19 cellular contexts compared by ENCODE assay signal in genomic region chr2:37684809-37685208, GRCh38. TPM values are rescaled to one million over a fixed set of nuclear protein-coding genes. Genes with fewer than 3 reads are reported as not detected.
DNase-seq lines count a peak whose midpoint lies in the region; ATAC-seq, FAIRE-seq and TF ChIP-seq lines count a peak whose summit lies in the region.
"Had no signal": no experiment of that assay in that cellular context is flagged by ENCODE, and none has a peak within 500 bp of the region (broad histone marks: within the 10 kb centered on the region; RNA-seq: fewer than 3 reads in every experiment).

No MANE protein-coding gene starts in this region.

- 0% methylated on average over 4 of the region's 4 CpGs for WGBS in GM12878 (ENCODE audit: insufficient coverage, insufficient replicate concordance, low lambda C conversion rate, missing lambda C conversion rate)

- H3K9ac ChIP-seq in OCI-LY3 (ENCODE audit: low read length) (no peak overlapping the region), GM12878 (ENCODE audit: control insufficient read depth, insufficient read depth, low read length) (no peak overlapping the region)
- H3K9ac ChIP-seq: BLaER1 had no signal

- H3K36me3 ChIP-seq in OCI-LY3 (replicated peaks; ENCODE audit: low read depth, low read length): no peaks in the 10 kb centered on the region
- no peaks in the 10 kb centered on the region for H3K36me3 ChIP-seq in GM12878 (ENCODE audit: control insufficient read depth in 2 of 2, insufficient read depth in 2 of 2, low read length in 1 of 2)
- H3K36me3 ChIP-seq: BLaER1 had no signal

- H3K27ac ChIP-seq in CD4-positive, alpha-beta T cell (ENCODE audit: low read depth, low read length): no peak overlapping the region
- no peak overlapping the region for H3K27ac ChIP-seq in OCI-LY3 (ENCODE audit: low read length)
- H3K27ac ChIP-seq in GM12878 (ENCODE audit: control insufficient read depth, insufficient read depth): no peak overlapping the region
- H3K27ac ChIP-seq: BLaER1 had no signal

- intact Hi-C loops in CD4-positive, alpha-beta T cell (cut with DNase I, micrococcal nuclease): no loop called here
- intact Hi-C loops in GM12878 (cut with micrococcal nuclease; ENCODE audit: unreplicated experiment) (no loop called here), left ventricle myocardium superior (cut with micrococcal nuclease) (no loop called here)

- RAD21 ChIA-PET in GM12878 (lab: Charles Lee; ENCODE audit: unreplicated experiment): interaction anchor here (0.9 kb wide), 1 partner anchor 9 kb away, joined by 4 read pairs; no protein-coding TSS in a partner anchor

- FAIRE-seq in GM12878 (lab: Jason Lieb, UNC) (no peak), H54 (lab: Jason Lieb, UNC) (no peak)
- FAIRE-seq: D721Med had no signal

- TF ChIP-seq CTCF in CD4-positive, alpha-beta T cell (IDR thresholded peaks at IDR 0.05): no peak
- TF ChIP-seq CTCF in OCI-LY3 (IDR thresholded peaks at IDR 0.05; ENCODE audit: low read depth, low read length) (no peak), GM12878 (IDR thresholded peaks at IDR 0.05 in 2 of 3, conservative IDR thresholded peaks at IDR 0.05 in 1 of 3; ENCODE audit: control insufficient read depth in 2 of 3, extremely low read depth in 1 of 3, insufficient read depth in 1 of 3, low read depth in 3 of 3, low read length in 3 of 3) (no peak)

- H3K4me1 Mint-ChIP-seq in activated naive CD8-positive, alpha-beta T cell (ENCODE audit: low read depth): peaks cover 41% of the 10 kb centered on the region
- H3K4me1 Mint-ChIP-seq in activated naive CD8-positive, alpha-beta T cell treated with anti-CD3 and anti-CD28 coated beads, Interleukin-2, amount 50 U/mL, for 24 hours: peaks cover 43% of the 10 kb centered on the region
- peaks cover 33% of the 10 kb centered on the region for H3K4me1 Mint-ChIP-seq in CD4-positive, alpha-beta T cell (ENCODE audit: low read depth)

- POLR2A ChIA-PET in CD4-positive, alpha-beta T cell (lab: Charles Lee): interaction anchor here (1.4 to 4.9 kb wide), 2 partner anchors 14 to 60 kb away, joined by 3 to 51 read pairs; partner anchors contain the start of gene CDC42EP3
- POLR2A ChIA-PET in GM12878 (lab: Charles Lee): no interaction called here

- H4K20me1 ChIP-seq in OCI-LY3 (ENCODE audit: insufficient read depth, low read length): no peaks in the 10 kb centered on the region
- H4K20me1 ChIP-seq in GM12878 (ENCODE audit: control insufficient read depth, insufficient read depth): no peaks in the 10 kb centered on the region
- H4K20me1 ChIP-seq: BLaER1 had no signal

- no peak for TF ChIP-seq RAD21 in GM12878 (IDR thresholded peaks at IDR 0.05; ENCODE audit: insufficient read depth, low read depth, low read length)

- no peaks in the 10 kb centered on the region for H3K27me3 ChIP-seq in CD4-positive, alpha-beta T cell (ENCODE audit: control insufficient read depth, insufficient read depth, low read length)
- peaks cover 4% of the 10 kb centered on the region; the same call in 1 of the 2 replicates for H3K27me3 ChIP-seq in OCI-LY3 (ENCODE audit: low read depth, low read length)
- H3K27me3 ChIP-seq in GM12878 (replicated peaks in 1 of 2; ENCODE audit: control insufficient read depth in 2 of 2, insufficient read depth in 2 of 2, low read length in 1 of 2): no peaks in the 10 kb centered on the region
- H3K27me3 ChIP-seq: BLaER1 had no signal

- H3K4me3 ChIP-seq in OCI-LY3 (ENCODE audit: low read length): no peak overlapping the region
- H3K4me3 ChIP-seq in GM12878: no peak overlapping the region
- H3K4me3 ChIP-seq: BLaER1 had no signal

- CTCF ChIA-PET in CD4-positive, alpha-beta T cell (lab: Charles Lee): no interaction called here
- CTCF ChIA-PET in GM12878 (lab: Yijun Ruan, JAX): interaction anchor here (0.6 kb wide), 1 partner anchor 503 kb away, joined by 3 read pairs; no protein-coding TSS in a partner anchor

- no peak for TF ChIP-seq EP300 in GM12878 (IDR thresholded peaks at IDR 0.05; ENCODE audit: borderline replicate concordance in 1 of 2, control insufficient read depth in 1 of 2, low read depth in 2 of 2, low read length in 2 of 2)

- H3K79me2 ChIP-seq in OCI-LY3 (ENCODE audit: low read length): no peaks in the 10 kb centered on the region
- no peaks in the 10 kb centered on the region for H3K79me2 ChIP-seq in GM12878 (ENCODE audit: control insufficient read depth, insufficient read depth, low read length)

- BruUV-seq in GM12878 (replicated peaks; lab: Mats Ljungman, UMichigan): no TSS peak

- H3K27ac Mint-ChIP-seq in activated naive CD8-positive, alpha-beta T cell: peak overlapping the region; percentile 41
- no peak overlapping the region for H3K27ac Mint-ChIP-seq in activated naive CD8-positive, alpha-beta T cell treated with anti-CD3 and anti-CD28 coated beads, Interleukin-2, amount 50 U/mL, for 24 hours
- H3K27ac Mint-ChIP-seq in CD4-positive, alpha-beta T cell: peak overlapping the region; percentile 24
- H3K27ac Mint-ChIP-seq: H9 had no signal

- H3K9me3 Mint-ChIP-seq in activated naive CD8-positive, alpha-beta T cell (ENCODE audit: low read depth): peaks cover 9% of the 10 kb centered on the region
- peaks cover 12% of the 10 kb centered on the region for H3K9me3 Mint-ChIP-seq in activated naive CD8-positive, alpha-beta T cell treated with anti-CD3 and anti-CD28 coated beads, Interleukin-2, amount 50 U/mL, for 24 hours
- H3K9me3 Mint-ChIP-seq in CD4-positive, alpha-beta T cell: peaks cover 6% of the 10 kb centered on the region
- H3K9me3 Mint-ChIP-seq: H9 had no signal

- H2AFZ ChIP-seq in OCI-LY3 (ENCODE audit: low read depth, low read length) (no peak overlapping the region), GM12878 (ENCODE audit: control insufficient read depth, low read depth, low read length) (no peak overlapping the region)

- H3K27me3 Mint-ChIP-seq in activated naive CD8-positive, alpha-beta T cell: no peaks in the 10 kb centered on the region
- no peaks in the 10 kb centered on the region for H3K27me3 Mint-ChIP-seq in activated naive CD8-positive, alpha-beta T cell treated with anti-CD3 and anti-CD28 coated beads, Interleukin-2, amount 50 U/mL, for 24 hours
- H3K27me3 Mint-ChIP-seq in CD4-positive, alpha-beta T cell: no peaks in the 10 kb centered on the region
- H3K27me3 Mint-ChIP-seq: CD8-positive, alpha-beta memory T cell had no signal

- in situ Hi-C loops in GM12878 (cut with MboI): no loop called here

- no peaks in the 10 kb centered on the region for H3K9me3 ChIP-seq in CD4-positive, alpha-beta T cell (ENCODE audit: control insufficient read depth, low read length)
- H3K9me3 ChIP-seq in OCI-LY3 (ENCODE audit: insufficient read depth, low read length) (no peaks in the 10 kb centered on the region), GM12878 (replicated peaks; ENCODE audit: control insufficient read depth, insufficient read depth, low read length) (peaks cover 2% of the 10 kb centered on the region; the same call in 1 of the 3 replicates)
- H3K9me3 ChIP-seq: BLaER1, Caco-2 had no signal

- no peak for DNase-seq in activated naive CD8-positive, alpha-beta T cell treated with anti-CD3 and anti-CD28 coated beads, Interleukin-2, amount 50 U/mL, for 24 hours
- no peak for DNase-seq in CD4-positive, alpha-beta T cell
- DNase-seq in GM12878 (ENCODE audit: low read depth, low spot score) (no peak), left ventricle myocardium superior (no peak), H54 (ENCODE audit: insufficient read length, low spot score) (no peak)
- DNase-seq: 8988T; Caco-2; CD8-positive, alpha-beta memory T cell; DMS153; GF-D8; GOT3; H9; KG1 had no signal

- H3K4me3 Mint-ChIP-seq in activated naive CD8-positive, alpha-beta T cell: no peak overlapping the region
- H3K4me3 Mint-ChIP-seq in activated naive CD8-positive, alpha-beta T cell treated with anti-CD3 and anti-CD28 coated beads, Interleukin-2, amount 50 U/mL, for 24 hours: no peak overlapping the region
- no peak overlapping the region for H3K4me3 Mint-ChIP-seq in CD4-positive, alpha-beta T cell
- H3K4me3 Mint-ChIP-seq: CD14-positive monocyte, H9 had no signal

- SMC1A ChIA-PET in GM12878 (lab: Charles Lee; ENCODE audit: uncharacterized antibody, unreplicated experiment): interaction anchor here (2.3 kb wide), 1 partner anchor 10 kb away, joined by 8 read pairs; no protein-coding TSS in a partner anchor

- no peak for ATAC-seq in activated naive CD8-positive, alpha-beta T cell treated with anti-CD3 and anti-CD28 coated beads, Interleukin-2, amount 50 U/mL, for 24 hours
- no peak for ATAC-seq in CD4-positive, alpha-beta T cell (ENCODE audit: poor library complexity)
- ATAC-seq in GM12878: no peak
- no peak for ATAC-seq in left ventricle myocardium superior
- no peak for ATAC-seq in GM21619 (IDR thresholded peaks at IDR 0.05; ENCODE audit: unreplicated experiment)

- peaks cover 7% of the 10 kb centered on the region for H3K36me3 Mint-ChIP-seq in activated naive CD8-positive, alpha-beta T cell
- peaks cover 2% of the 10 kb centered on the region for H3K36me3 Mint-ChIP-seq in activated naive CD8-positive, alpha-beta T cell treated with anti-CD3 and anti-CD28 coated beads, Interleukin-2, amount 50 U/mL, for 24 hours (ENCODE audit: low read depth)
- no peaks in the 10 kb centered on the region for H3K36me3 Mint-ChIP-seq in CD4-positive, alpha-beta T cell (ENCODE audit: low read depth)

- H3K4me2 ChIP-seq in OCI-LY3 (ENCODE audit: low read length) (peak overlapping the region; percentile 51), GM12878 (ENCODE audit: control insufficient read depth, insufficient read depth) (no peak overlapping the region)
- H3K4me2 ChIP-seq: BLaER1 had no signal

- TF ChIP-seq POLR2A in GM12878 (IDR thresholded peaks at IDR 0.05; ENCODE audit: low read depth, low read length) (no peak), H54 (IDR thresholded peaks at IDR 0.05; ENCODE audit: low read depth, low read length) (no peak)

- H3K4me1 ChIP-seq in OCI-LY3 (ENCODE audit: low read length) (peaks cover 18% of the 10 kb centered on the region), GM12878 (ENCODE audit: control insufficient read depth, insufficient read depth, low read length) (no peaks in the 10 kb centered on the region)

RNA-seq across cellular contexts. Expression of gene CDC42EP3, which starts 13.4 kb away (rescaled TPM):
- 10 to 100 TPM; 20.6 to 24.1 TPM for total RNA-seq in CD4-positive, alpha-beta T cell
- total RNA-seq in GM12878 (2013; cell fraction: nucleolus; rRNA removed): 36.3 and 37.4 TPM in 2 replicates
- total RNA-seq in GM12878 (2014; rRNA removed): 36.2 and 36.9 TPM in 2 replicates
- total RNA-seq in GM12878 (2014; rRNA removed; fragmentation: Illumina TruSeq; extraction: Trizol): 44.6 and 46.5 TPM in 2 replicates
- total RNA-seq in GM12878 (2021): 63.1 and 67.6 TPM in 2 replicates
- polyA plus RNA-seq in GM12878 (2011; ENCODE audit: low read depth): 8.8 TPM
- polyA plus RNA-seq in GM12878 (2011; rRNA removed): 47.3 and 47.4 TPM in 2 replicates
- polyA plus RNA-seq in GM12878 (2011; cell fraction: cytosol; rRNA removed): 51.0 and 62.8 TPM in 2 replicates
- 33.6 and 47.7 TPM in 2 replicates for polyA plus RNA-seq in GM12878 (2011; cell fraction: nucleus; rRNA removed)
- polyA plus RNA-seq in GM12878 (2012): 13.6 and 28.5 TPM in 2 replicates
- polyA plus RNA-seq in GM12878 (2014; fragmentation: Illumina TruSeq; extraction: Trizol): 86.9 and 109 TPM in 2 replicates
- 10 to 100 TPM; 11.8 to 16.1 TPM for polyA plus RNA-seq in GM12878 (2014; fragmentation: Nextera tagmentation; extraction: Ambion mirVana)
- 59.1 and 61.4 TPM in 2 replicates for polyA plus RNA-seq in GM12878 (2014; rRNA removed)
- polyA plus RNA-seq in GM12878 (2016; fragmentation: Nextera tagmentation; extraction: Ambion mirVana): 10 to 100 TPM; 58.4 to 66.1 TPM
- 32.6 and 52.1 TPM in 2 replicates for polyA minus RNA-seq in GM12878 (2011; rRNA and poly(A)+ RNA removed)
- polyA minus RNA-seq in GM12878 (2011; cell fraction: cytosol; rRNA and poly(A)+ RNA removed): 18.0 and 24.0 TPM in 2 replicates
- polyA minus RNA-seq in GM12878 (2011; cell fraction: nucleus; rRNA and poly(A)+ RNA removed): 19.7 and 24.1 TPM in 2 replicates
- total RNA-seq in left ventricle myocardium superior: 89.5 TPM
